In genomic region chr12:110937104-110937641, GRCh38 we compare ENCODE assay signal across 8 cellular contexts. TPM values are rescaled to one million over a fixed set of nuclear protein-coding genes. Genes with fewer than 3 reads are reported as not detected.
A peak's percentile ranks its signal among the peaks of the same experiment; 100 is the strongest.
DNase-seq lines count a peak whose midpoint lies in the region; ATAC-seq lines count a peak whose summit lies in the region.

No MANE protein-coding gene starts in this region.

- peak; percentile 50 for DNase-seq in SIG-M5 treated with dmso at 0.1 percent for 504 hours (lab: John Stamatoyannopoulos, UW; ENCODE audit: unreplicated experiment)
- no peak for DNase-seq in SIG-M5 (lab: John Stamatoyannopoulos, UW)
- peak; percentile 48 for DNase-seq in NCI-H2227 treated with DMSO at 0.1 percent for 48 hours (lab: John Stamatoyannopoulos, UW)
- peak; percentile 35 to 48 for DNase-seq in activated CD4-positive, alpha-beta T cell treated with anti-CD3 and anti-CD28 coated beads, Interleukin-2, amount 50 U/mL, for 4 hours
- DNase-seq in ecto neural progenitor cell (ENCODE audit: low spot score) = peak; percentile 90
- DNase-seq in lung microvascular endothelial cell (ENCODE audit: low read depth in 2 of 2) = peak; percentile 46 to 65
- DNase-seq in stimulated activated CD8-positive, alpha-beta memory T cell treated with anti-CD3 and anti-CD28 coated beads, Interleukin-4, amount 100 ng/mL, for 1 hour (ENCODE audit: low read depth in 2 of 2, low spot score in 1 of 2) = peak; percentile 7 to 22

- ATAC-seq in HG03280 (IDR thresholded peaks at IDR 0.05; ENCODE audit: unreplicated experiment) = no peak

RNA-seq across cellular contexts. Expression of gene MYL2, which starts 16.8 kb away (rescaled TPM):
- total RNA-seq in lung microvascular endothelial cell = 0.65 TPM in 1 of 2 replicates, not detected in the other
